9 cellular contexts compared by ENCODE assay signal in genomic region chr20:63957690-63958441, GRCh38. TPM values are rescaled to one million over a fixed set of nuclear protein-coding genes. Genes with fewer than 3 reads are reported as not detected.
A peak's percentile ranks its signal among the peaks of the same experiment; 100 is the strongest.
DNase-seq lines count a peak whose midpoint lies in the region; ATAC-seq and TF ChIP-seq lines count a peak whose summit lies in the region.
"Had no signal": no experiment of that assay in that cellular context is flagged by ENCODE, and none has a peak within 500 bp of the region (broad histone marks: within the 10 kb centered on the region; RNA-seq: fewer than 3 reads in every experiment).

No MANE protein-coding gene starts in this region.

- peak overlapping the region; percentile 71 for H3K4me3 Mint-ChIP-seq in CD4-positive, alpha-beta T cell
- H3K4me3 Mint-ChIP-seq in activated T-helper 1 cell treated with anti-CD3 and anti-CD28 coated beads, Interleukin-12 subunit alpha, Interleukin-12 subunit beta, Interleukin-2, Interleukin-4 antibody, amounts not matched to agents 30 ng/mL and 10 ng/mL and 1 ng/mL, durations not matched to agents 14 hours and 24 hours and 36 hours, result peak overlapping the region; percentile 74
- peak overlapping the region; percentile 89 for H3K4me3 Mint-ChIP-seq in type B pancreatic cell

- peak overlapping the region; percentile 82 for H3K27ac Mint-ChIP-seq in CD4-positive, alpha-beta T cell
- H3K27ac Mint-ChIP-seq in activated T-helper 1 cell treated with anti-CD3 and anti-CD28 coated beads, Interleukin-12 subunit alpha, Interleukin-12 subunit beta, Interleukin-2, Interleukin-4 antibody, amounts not matched to agents 30 ng/mL and 10 ng/mL and 1 ng/mL, durations not matched to agents 14 hours and 24 hours and 36 hours, result peak overlapping the region; percentile 82
- peak overlapping the region; percentile 74 for H3K27ac Mint-ChIP-seq in type B pancreatic cell

- intact Hi-C loops in CD4-positive, alpha-beta T cell (cut with DNase I, micrococcal nuclease), result loop anchor here in 1 of 2 experiments (2.0 to 5.0 kb wide), 2 partner anchors 105 to 251 kb away; partner anchors contain the start of genes ARFRP1, TCEA2 and ZGPAT
- intact Hi-C loops in activated T-helper 1 cell treated with anti-CD3 and anti-CD28 coated beads, Interleukin-12 subunit alpha, Interleukin-12 subunit beta, Interleukin-2, Interleukin-4 antibody, amounts not matched to agents 30 ng/mL and 10 ng/mL and 1 ng/mL, durations not matched to agents 14 hours and 24 hours and 36 hours (cut with micrococcal nuclease), result loop anchor here (1.0 to 5.0 kb wide), 2 partner anchors 11 to 331 kb away; partner anchors contain the start of genes GMEB2 and ZNF512B
- intact Hi-C loops in left lung (cut with DNase I), result no loop called here

- peaks cover 37% of the 10 kb centered on the region for H3K4me1 Mint-ChIP-seq in CD4-positive, alpha-beta T cell (ENCODE audit: low read depth)
- peaks cover 19% of the 10 kb centered on the region for H3K4me1 Mint-ChIP-seq in activated T-helper 1 cell treated with anti-CD3 and anti-CD28 coated beads, Interleukin-12 subunit alpha, Interleukin-12 subunit beta, Interleukin-2, Interleukin-4 antibody, amounts not matched to agents 30 ng/mL and 10 ng/mL and 1 ng/mL, durations not matched to agents 14 hours and 24 hours and 36 hours (ENCODE audit: low read depth)
- peaks cover 14% of the 10 kb centered on the region for H3K4me1 Mint-ChIP-seq in type B pancreatic cell (ENCODE audit: unreplicated experiment)

- CTCF ChIA-PET in CD4-positive, alpha-beta T cell (lab: Charles Lee), result interaction anchor here (1.0 to 3.0 kb wide), 2 partner anchors 81 to 94 kb away, joined by 3 to 8 read pairs; no protein-coding TSS in a partner anchor

- POLR2A ChIA-PET in CD4-positive, alpha-beta T cell (lab: Charles Lee), result interaction anchor here (1.9 to 3.3 kb wide), 3 partner anchors 11 to 93 kb away, joined by 7 to 27 read pairs (median 22); partner anchors contain the start of genes PRPF6, SAMD10 and TPD52L2

- no peak overlapping the region for H3K4me3 ChIP-seq in left lung

- H3K9me3 ChIP-seq in CD4-positive, alpha-beta T cell (ENCODE audit: control insufficient read depth, low read length), result no peaks in the 10 kb centered on the region
- no peaks in the 10 kb centered on the region for H3K9me3 ChIP-seq in left lung

- peak overlapping the region; percentile 13 for H3K27ac ChIP-seq in CD4-positive, alpha-beta T cell (ENCODE audit: low read depth, low read length)
- H3K27ac ChIP-seq in left lung, result peak overlapping the region; percentile 42 to 45

- ATAC-seq in CD4-positive, alpha-beta T cell (ENCODE audit: poor library complexity), result no peak
- ATAC-seq in left lung, result peak; percentile 0
- ATAC-seq in HG03469 (IDR thresholded peaks at IDR 0.05; ENCODE audit: unreplicated experiment), result no peak
- ATAC-seq in HG03571 (IDR thresholded peaks at IDR 0.05; ENCODE audit: unreplicated experiment), result no peak
- no peak for ATAC-seq in GM18870 (IDR thresholded peaks at IDR 0.05; ENCODE audit: unreplicated experiment)

- H3K9me3 Mint-ChIP-seq in CD4-positive, alpha-beta T cell, result no peaks in the 10 kb centered on the region
- H3K9me3 Mint-ChIP-seq in activated T-helper 1 cell treated with anti-CD3 and anti-CD28 coated beads, Interleukin-12 subunit alpha, Interleukin-12 subunit beta, Interleukin-2, Interleukin-4 antibody, amounts not matched to agents 30 ng/mL and 10 ng/mL and 1 ng/mL, durations not matched to agents 14 hours and 24 hours and 36 hours, result no peaks in the 10 kb centered on the region
- no peaks in the 10 kb centered on the region for H3K9me3 Mint-ChIP-seq in type B pancreatic cell

- H3K27me3 ChIP-seq in CD4-positive, alpha-beta T cell (ENCODE audit: control insufficient read depth, insufficient read depth, low read length), result no peaks in the 10 kb centered on the region
- H3K27me3 ChIP-seq in left lung, result no peaks in the 10 kb centered on the region

- peaks cover 23% of the 10 kb centered on the region for H3K36me3 Mint-ChIP-seq in CD4-positive, alpha-beta T cell (ENCODE audit: low read depth)
- H3K36me3 Mint-ChIP-seq in activated T-helper 1 cell treated with anti-CD3 and anti-CD28 coated beads, Interleukin-12 subunit alpha, Interleukin-12 subunit beta, Interleukin-2, Interleukin-4 antibody, amounts not matched to agents 30 ng/mL and 10 ng/mL and 1 ng/mL, durations not matched to agents 14 hours and 24 hours and 36 hours (ENCODE audit: low read depth), result peaks cover 10% of the 10 kb centered on the region
- no peaks in the 10 kb centered on the region for H3K36me3 Mint-ChIP-seq in type B pancreatic cell

- H3K27me3 Mint-ChIP-seq in CD4-positive, alpha-beta T cell, result no peaks in the 10 kb centered on the region
- H3K27me3 Mint-ChIP-seq in activated T-helper 1 cell treated with anti-CD3 and anti-CD28 coated beads, Interleukin-12 subunit alpha, Interleukin-12 subunit beta, Interleukin-2, Interleukin-4 antibody, amounts not matched to agents 30 ng/mL and 10 ng/mL and 1 ng/mL, durations not matched to agents 14 hours and 24 hours and 36 hours (ENCODE audit: insufficient read depth), result no peaks in the 10 kb centered on the region
- no peaks in the 10 kb centered on the region for H3K27me3 Mint-ChIP-seq in type B pancreatic cell
- H3K27me3 Mint-ChIP-seq: brain had no signal

- H3K4me1 ChIP-seq in left lung, result peaks cover 20 to 41% of the 10 kb centered on the region in 2 donors

- no peak for DNase-seq in CD4-positive, alpha-beta T cell
- DNase-seq in Kasumi-1 (lab: John Stamatoyannopoulos, UW), result peak; percentile 35 to 59
- no peak for DNase-seq in activated T-helper 1 cell treated with anti-CD3 and anti-CD28 coated beads, Interleukin-12 subunit alpha, Interleukin-12 subunit beta, Interleukin-2, Interleukin-4 antibody, amounts not matched to agents 30 ng/mL and 10 ng/mL and 1 ng/mL, durations not matched to agents 14 hours and 24 hours and 36 hours (ENCODE audit: low spot score)
- peak in 1 of 2 donors; percentile 73 for DNase-seq in left lung
- no peak for DNase-seq in type B pancreatic cell (ENCODE audit: extremely low spot score, unreplicated experiment)

- peaks cover 0 to 36% of the 10 kb centered on the region in 2 donors for H3K36me3 ChIP-seq in left lung

- TF ChIP-seq CTCF in CD4-positive, alpha-beta T cell (IDR thresholded peaks at IDR 0.05), result no peak
- TF ChIP-seq CTCF in left lung (IDR thresholded peaks at IDR 0.05) (no peak), type B pancreatic cell (conservative IDR thresholded peaks at IDR 0.05) (no peak)

RNA-seq across cellular contexts. Expression of gene UCKL1, which starts 1.6 kb away (rescaled TPM):
- 10 to 100 TPM; 41.3 to 46.1 TPM for total RNA-seq in CD4-positive, alpha-beta T cell
- 48.7 and 49.3 TPM in 2 replicates for total RNA-seq in activated T-helper 1 cell treated with anti-CD3 and anti-CD28 coated beads, Interleukin-12 subunit alpha, Interleukin-12 subunit beta, Interleukin-2, Interleukin-4 antibody, amounts not matched to agents 30 ng/mL and 10 ng/mL and 1 ng/mL, durations not matched to agents 14 hours and 24 hours and 36 hours
- total RNA-seq in left lung (10 to 100 TPM; 26.7 to 31.6 TPM), type B pancreatic cell (ENCODE audit: low replicate concordance) (44.1 and 49.7 TPM in 2 replicates)

RNA-seq across cellular contexts. Expression of gene ZNF512B, which starts 11.9 kb away (rescaled TPM):
- total RNA-seq in CD4-positive, alpha-beta T cell, result 10 to 100 TPM; 22.0 to 23.3 TPM
- 28.0 and 28.3 TPM in 2 replicates for total RNA-seq in activated T-helper 1 cell treated with anti-CD3 and anti-CD28 coated beads, Interleukin-12 subunit alpha, Interleukin-12 subunit beta, Interleukin-2, Interleukin-4 antibody, amounts not matched to agents 30 ng/mL and 10 ng/mL and 1 ng/mL, durations not matched to agents 14 hours and 24 hours and 36 hours
- total RNA-seq in left lung, result 10 to 100 TPM; 16.4 to 16.9 TPM
- 34.7 and 40.8 TPM in 2 replicates for total RNA-seq in type B pancreatic cell (ENCODE audit: low replicate concordance)

RNA-seq across cellular contexts. Expression of gene SAMD10, which starts 21.6 kb away (rescaled TPM):
- total RNA-seq in CD4-positive, alpha-beta T cell, result 10 to 100 TPM; 12.0 to 12.1 TPM
- total RNA-seq in activated T-helper 1 cell treated with anti-CD3 and anti-CD28 coated beads, Interleukin-12 subunit alpha, Interleukin-12 subunit beta, Interleukin-2, Interleukin-4 antibody, amounts not matched to agents 30 ng/mL and 10 ng/mL and 1 ng/mL, durations not matched to agents 14 hours and 24 hours and 36 hours, result 29.4 and 34.9 TPM in 2 replicates
- total RNA-seq in left lung, result 1 to 10 TPM; 4.6 to 6.0 TPM
- total RNA-seq in type B pancreatic cell (ENCODE audit: low replicate concordance), result 7.4 and 16.9 TPM in 2 replicates

RNA-seq across cellular contexts. Expression of gene PRPF6, which starts 23.1 kb away (rescaled TPM):
- 10 to 100 TPM; 50.6 to 51.3 TPM for total RNA-seq in CD4-positive, alpha-beta T cell
- total RNA-seq in activated T-helper 1 cell treated with anti-CD3 and anti-CD28 coated beads, Interleukin-12 subunit alpha, Interleukin-12 subunit beta, Interleukin-2, Interleukin-4 antibody, amounts not matched to agents 30 ng/mL and 10 ng/mL and 1 ng/mL, durations not matched to agents 14 hours and 24 hours and 36 hours, result 82.3 and 83.6 TPM in 2 replicates
- total RNA-seq in left lung (10 to 100 TPM; 49.8 to 53.7 TPM), type B pancreatic cell (ENCODE audit: low replicate concordance) (64.3 and 67.9 TPM in 2 replicates)

Comparison
In these comparisons a context has a peak if more than half of its experiments do, and no peak if none do; other contexts are left out.
1. DNase-seq: peak in Kasumi-1 (2 of 2); none in CD4-positive, alpha-beta T cell (0 of 10), activated T-helper 1 cell treated with anti-CD3 and anti-CD28 coated beads, Interleukin-12 subunit alpha, Interleukin-12 subunit beta, Interleukin-2, Interleukin-4 antibody, amounts not matched to agents 30 ng/mL and 10 ng/mL and 1 ng/mL, durations not matched to agents 14 hours and 24 hours and 36 hours (single experiment) and type B pancreatic cell (single experiment).
2. Peak in every context shown above with its lines, with median percentiles within 50 percentile points of each other: H3K27ac Mint-ChIP-seq and H3K4me3 Mint-ChIP-seq.